ENCODE assay signal across 1 cellular context in the genomic region with DNA sequence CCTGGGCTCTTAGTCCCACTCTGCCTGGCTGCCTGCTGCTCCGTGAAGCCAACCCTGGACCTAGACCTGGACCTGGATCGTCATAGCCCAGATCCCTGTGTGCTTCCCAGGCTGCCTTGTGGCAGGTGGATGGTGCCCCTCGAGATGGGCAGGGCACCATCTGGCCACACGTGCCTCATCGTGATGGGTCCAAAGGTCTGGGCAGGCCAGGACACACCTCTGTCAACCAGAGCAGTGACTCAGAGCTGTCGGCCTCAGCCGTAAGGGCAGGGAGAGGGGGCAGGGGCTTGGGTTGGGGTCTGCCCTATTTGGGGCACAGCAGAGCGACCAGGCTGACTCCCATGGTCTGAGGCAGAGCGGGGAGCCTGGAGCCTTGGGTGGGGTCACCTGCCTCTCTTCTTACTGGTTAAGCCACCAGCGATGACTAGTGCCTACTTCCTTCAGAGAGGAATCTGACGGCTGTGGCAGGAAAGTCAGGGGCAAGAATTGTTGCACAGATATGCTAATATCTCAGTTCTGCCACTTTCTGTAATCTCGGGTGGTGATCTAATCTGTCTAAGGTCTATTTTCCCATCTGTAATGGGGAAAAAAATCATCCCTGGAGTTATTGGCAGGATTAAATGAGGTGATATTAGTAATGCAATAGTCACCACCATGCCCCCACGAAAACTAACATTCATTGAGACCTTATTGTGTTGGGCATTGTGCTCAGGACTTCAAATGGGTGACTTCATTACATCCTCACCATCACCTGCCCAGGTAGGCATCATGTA.
TF ChIP-seq lines count a peak whose summit lies in the region.

No MANE protein-coding gene starts in this region.

TF ChIP-seq in HepG2, 621 proteins besides CTCF, POLR2A, EP300 and RAD21 (continued from another document and continues in another):
- TF ChIP-seq, protein P1, sequence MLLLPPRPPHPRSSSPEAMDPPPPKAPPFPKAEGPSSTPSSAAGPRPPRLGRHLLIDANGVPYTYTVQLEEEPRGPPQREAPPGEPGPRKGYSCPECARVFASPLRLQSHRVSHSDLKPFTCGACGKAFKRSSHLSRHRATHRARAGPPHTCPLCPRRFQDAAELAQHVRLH (CRISPR knock-in tag; IDR thresholded peaks at IDR 0.05; ENCODE audit: borderline replicate concordance, low read depth) = no peak
- TF ChIP-seq, protein P2, sequence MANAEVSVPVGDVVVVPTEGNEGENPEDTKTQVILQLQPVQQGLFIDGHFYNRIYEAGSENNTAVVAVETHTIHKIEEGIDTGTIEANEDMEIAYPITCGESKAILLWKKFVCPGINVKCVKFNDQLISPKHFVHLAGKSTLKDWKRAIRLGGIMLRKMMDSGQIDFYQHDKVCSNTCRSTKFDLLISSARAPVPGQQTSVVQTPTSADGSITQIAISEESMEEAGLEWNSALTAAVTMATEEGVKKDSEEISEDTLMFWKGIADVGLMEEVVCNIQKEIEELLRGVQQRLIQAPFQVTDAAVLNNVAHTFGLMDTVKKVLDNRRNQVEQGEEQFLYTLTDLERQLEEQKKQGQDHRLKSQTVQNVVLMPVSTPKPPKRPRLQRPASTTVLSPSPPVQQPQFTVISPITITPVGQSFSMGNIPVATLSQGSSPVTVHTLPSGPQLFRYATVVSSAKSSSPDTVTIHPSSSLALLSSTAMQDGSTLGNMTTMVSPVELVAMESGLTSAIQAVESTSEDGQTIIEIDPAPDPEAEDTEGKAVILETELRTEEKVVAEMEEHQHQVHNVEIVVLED (CRISPR knock-in tag; IDR thresholded peaks at IDR 0.05; ENCODE audit: borderline replicate concordance) = no peak
- TF ChIP-seq, protein P3, sequence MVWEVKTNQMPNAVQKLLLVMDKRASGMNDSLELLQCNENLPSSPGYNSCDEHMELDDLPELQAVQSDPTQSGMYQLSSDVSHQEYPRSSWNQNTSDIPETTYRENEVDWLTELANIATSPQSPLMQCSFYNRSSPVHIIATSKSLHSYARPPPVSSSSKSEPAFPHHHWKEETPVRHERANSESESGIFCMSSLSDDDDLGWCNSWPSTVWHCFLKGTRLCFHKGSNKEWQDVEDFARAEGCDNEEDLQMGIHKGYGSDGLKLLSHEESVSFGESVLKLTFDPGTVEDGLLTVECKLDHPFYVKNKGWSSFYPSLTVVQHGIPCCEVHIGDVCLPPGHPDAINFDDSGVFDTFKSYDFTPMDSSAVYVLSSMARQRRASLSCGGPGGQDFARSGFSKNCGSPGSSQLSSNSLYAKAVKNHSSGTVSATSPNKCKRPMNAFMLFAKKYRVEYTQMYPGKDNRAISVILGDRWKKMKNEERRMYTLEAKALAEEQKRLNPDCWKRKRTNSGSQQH (CRISPR knock-in tag; IDR thresholded peaks at IDR 0.05; ENCODE audit: low read depth) = 0 out of 2 replicates have a peak, but pooled peaks have one; percentile 24
- TF ChIP-seq NR2F1 (CRISPR knock-in tag; IDR thresholded peaks at IDR 0.05) (no peak), HNRNPH1 (optimal IDR thresholded peaks at IDR 0.05; ENCODE audit: low read depth, low read length) (no peak), PCBP2 (optimal IDR thresholded peaks at IDR 0.05; ENCODE audit: low read depth, low read length, poor library complexity, severe bottlenecking) (no peak), ZNF614 (CRISPR knock-in tag; IDR thresholded peaks at IDR 0.05; ENCODE audit: borderline replicate concordance) (no peak), KDM2A (CRISPR knock-in tag; IDR thresholded peaks at IDR 0.05; ENCODE audit: borderline replicate concordance, low read depth) (peak; percentile 47; the same call in 1 of the 2 replicates), NCOR1 (IDR thresholded peaks at IDR 0.05; ENCODE audit: borderline replicate concordance, low read length) (0 out of 2 replicates have a peak, but pooled peaks have one; percentile 31), ZNF143 (CRISPR knock-in tag; IDR thresholded peaks at IDR 0.05) (0 out of 2 replicates have a peak, but pooled peaks have one; percentile 59), GTF2F1 (IDR thresholded peaks at IDR 0.05; ENCODE audit: low read length) (no peak), CREM (IDR thresholded peaks at IDR 0.05) (no peak), CREM (CRISPR knock-in tag; IDR thresholded peaks at IDR 0.05) (no peak), ZNF224 (CRISPR knock-in tag; IDR thresholded peaks at IDR 0.05) (no peak), MLLT10 (CRISPR knock-in tag; IDR thresholded peaks at IDR 0.05) (no peak), ZNF660 (CRISPR knock-in tag; IDR thresholded peaks at IDR 0.05; ENCODE audit: borderline replicate concordance, low read depth) (no peak), ZNF746 (CRISPR knock-in tag; IDR thresholded peaks at IDR 0.05) (no peak; the same call in 1 of the 2 replicates), ZNF484 (CRISPR knock-in tag; IDR thresholded peaks at IDR 0.05; ENCODE audit: borderline replicate concordance, low read depth) (no peak), AGO1 (IDR thresholded peaks at IDR 0.05; ENCODE audit: low read depth, low read length, poor library complexity, severe bottlenecking) (no peak), ZNF180 (CRISPR knock-in tag; IDR thresholded peaks at IDR 0.05; ENCODE audit: borderline replicate concordance, low read depth) (no peak)
- TF ChIP-seq, protein P4, sequence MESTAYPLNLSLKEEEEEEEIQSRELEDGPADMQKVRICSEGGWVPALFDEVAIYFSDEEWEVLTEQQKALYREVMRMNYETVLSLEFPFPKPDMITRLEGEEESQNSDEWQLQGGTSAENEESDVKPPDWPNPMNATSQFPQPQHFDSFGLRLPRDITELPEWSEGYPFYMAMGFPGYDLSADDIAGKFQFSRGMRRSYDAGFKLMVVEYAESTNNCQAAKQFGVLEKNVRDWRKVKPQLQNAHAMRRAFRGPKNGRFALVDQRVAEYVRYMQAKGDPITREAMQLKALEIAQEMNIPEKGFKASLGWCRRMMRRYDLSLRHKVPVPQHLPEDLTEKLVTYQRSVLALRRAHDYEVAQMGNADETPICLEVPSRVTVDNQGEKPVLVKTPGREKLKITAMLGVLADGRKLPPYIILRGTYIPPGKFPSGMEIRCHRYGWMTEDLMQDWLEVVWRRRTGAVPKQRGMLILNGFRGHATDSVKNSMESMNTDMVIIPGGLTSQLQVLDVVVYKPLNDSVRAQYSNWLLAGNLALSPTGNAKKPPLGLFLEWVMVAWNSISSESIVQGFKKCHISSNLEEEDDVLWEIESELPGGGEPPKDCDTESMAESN (CRISPR knock-in tag; conservative IDR thresholded peaks at IDR 0.05) = 0 out of 2 replicates have a peak, but pooled peaks have one; percentile 46
- TF ChIP-seq, protein P5, sequence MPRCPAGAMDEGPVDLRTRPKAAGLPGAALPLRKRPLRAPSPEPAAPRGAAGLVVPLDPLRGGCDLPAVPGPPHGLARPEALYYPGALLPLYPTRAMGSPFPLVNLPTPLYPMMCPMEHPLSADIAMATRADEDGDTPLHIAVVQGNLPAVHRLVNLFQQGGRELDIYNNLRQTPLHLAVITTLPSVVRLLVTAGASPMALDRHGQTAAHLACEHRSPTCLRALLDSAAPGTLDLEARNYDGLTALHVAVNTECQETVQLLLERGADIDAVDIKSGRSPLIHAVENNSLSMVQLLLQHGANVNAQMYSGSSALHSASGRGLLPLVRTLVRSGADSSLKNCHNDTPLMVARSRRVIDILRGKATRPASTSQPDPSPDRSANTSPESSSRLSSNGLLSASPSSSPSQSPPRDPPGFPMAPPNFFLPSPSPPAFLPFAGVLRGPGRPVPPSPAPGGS (CRISPR knock-in tag; IDR thresholded peaks at IDR 0.05) = no peak
- TF ChIP-seq, protein P6, sequence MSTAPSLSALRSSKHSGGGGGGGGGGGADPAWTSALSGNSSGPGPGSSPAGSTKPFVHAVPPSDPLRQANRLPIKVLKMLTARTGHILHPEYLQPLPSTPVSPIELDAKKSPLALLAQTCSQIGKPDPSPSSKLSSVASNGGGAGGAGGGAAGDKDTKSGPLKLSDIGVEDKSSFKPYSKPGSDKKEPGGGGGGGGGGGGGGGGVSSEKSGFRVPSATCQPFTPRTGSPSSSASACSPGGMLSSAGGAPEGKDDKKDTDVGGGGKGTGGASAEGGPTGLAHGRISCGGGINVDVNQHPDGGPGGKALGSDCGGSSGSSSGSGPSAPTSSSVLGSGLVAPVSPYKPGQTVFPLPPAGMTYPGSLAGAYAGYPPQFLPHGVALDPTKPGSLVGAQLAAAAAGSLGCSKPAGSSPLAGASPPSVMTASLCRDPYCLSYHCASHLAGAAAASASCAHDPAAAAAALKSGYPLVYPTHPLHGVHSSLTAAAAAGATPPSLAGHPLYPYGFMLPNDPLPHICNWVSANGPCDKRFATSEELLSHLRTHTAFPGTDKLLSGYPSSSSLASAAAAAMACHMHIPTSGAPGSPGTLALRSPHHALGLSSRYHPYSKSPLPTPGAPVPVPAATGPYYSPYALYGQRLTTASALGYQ (CRISPR knock-in tag; IDR thresholded peaks at IDR 0.05) = no peak
- TF ChIP-seq, protein P7, sequence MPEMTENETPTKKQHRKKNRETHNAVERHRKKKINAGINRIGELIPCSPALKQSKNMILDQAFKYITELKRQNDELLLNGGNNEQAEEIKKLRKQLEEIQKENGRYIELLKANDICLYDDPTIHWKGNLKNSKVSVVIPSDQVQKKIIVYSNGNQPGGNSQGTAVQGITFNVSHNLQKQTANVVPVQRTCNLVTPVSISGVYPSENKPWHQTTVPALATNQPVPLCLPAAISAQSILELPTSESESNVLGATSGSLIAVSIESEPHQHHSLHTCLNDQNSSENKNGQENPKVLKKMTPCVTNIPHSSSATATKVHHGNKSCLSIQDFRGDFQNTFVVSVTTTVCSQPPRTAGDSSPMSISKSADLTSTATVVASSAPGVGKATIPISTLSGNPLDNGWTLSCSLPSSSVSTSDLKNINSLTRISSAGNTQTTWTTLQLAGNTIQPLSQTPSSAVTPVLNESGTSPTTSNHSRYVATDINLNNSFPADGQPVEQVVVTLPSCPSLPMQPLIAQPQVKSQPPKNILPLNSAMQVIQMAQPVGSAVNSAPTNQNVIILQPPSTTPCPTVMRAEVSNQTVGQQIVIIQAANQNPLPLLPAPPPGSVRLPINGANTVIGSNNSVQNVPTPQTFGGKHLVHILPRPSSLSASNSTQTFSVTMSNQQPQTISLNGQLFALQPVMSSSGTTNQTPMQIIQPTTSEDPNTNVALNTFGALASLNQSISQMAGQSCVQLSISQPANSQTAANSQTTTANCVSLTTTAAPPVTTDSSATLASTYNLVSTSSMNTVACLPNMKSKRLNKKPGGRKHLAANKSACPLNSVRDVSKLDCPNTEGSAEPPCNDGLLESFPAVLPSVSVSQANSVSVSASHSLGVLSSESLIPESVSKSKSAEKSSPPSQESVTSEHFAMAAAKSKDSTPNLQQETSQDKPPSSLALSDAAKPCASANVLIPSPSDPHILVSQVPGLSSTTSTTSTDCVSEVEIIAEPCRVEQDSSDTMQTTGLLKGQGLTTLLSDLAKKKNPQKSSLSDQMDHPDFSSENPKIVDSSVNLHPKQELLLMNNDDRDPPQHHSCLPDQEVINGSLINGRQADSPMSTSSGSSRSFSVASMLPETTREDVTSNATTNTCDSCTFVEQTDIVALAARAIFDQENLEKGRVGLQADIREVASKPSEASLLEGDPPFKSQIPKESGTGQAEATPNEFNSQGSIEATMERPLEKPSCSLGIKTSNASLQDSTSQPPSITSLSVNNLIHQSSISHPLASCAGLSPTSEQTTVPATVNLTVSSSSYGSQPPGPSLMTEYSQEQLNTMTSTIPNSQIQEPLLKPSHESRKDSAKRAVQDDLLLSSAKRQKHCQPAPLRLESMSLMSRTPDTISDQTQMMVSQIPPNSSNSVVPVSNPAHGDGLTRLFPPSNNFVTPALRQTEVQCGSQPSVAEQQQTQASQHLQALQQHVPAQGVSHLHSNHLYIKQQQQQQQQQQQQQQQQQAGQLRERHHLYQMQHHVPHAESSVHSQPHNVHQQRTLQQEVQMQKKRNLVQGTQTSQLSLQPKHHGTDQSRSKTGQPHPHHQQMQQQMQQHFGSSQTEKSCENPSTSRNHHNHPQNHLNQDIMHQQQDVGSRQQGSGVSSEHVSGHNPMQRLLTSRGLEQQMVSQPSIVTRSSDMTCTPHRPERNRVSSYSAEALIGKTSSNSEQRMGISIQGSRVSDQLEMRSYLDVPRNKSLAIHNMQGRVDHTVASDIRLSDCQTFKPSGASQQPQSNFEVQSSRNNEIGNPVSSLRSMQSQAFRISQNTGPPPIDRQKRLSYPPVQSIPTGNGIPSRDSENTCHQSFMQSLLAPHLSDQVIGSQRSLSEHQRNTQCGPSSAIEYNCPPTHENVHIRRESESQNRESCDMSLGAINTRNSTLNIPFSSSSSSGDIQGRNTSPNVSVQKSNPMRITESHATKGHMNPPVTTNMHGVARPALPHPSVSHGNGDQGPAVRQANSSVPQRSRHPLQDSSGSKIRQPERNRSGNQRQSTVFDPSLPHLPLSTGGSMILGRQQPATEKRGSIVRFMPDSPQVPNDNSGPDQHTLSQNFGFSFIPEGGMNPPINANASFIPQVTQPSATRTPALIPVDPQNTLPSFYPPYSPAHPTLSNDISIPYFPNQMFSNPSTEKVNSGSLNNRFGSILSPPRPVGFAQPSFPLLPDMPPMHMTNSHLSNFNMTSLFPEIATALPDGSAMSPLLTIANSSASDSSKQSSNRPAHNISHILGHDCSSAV (CRISPR knock-in tag; IDR thresholded peaks at IDR 0.05; ENCODE audit: borderline replicate concordance) = no peak
- TF ChIP-seq, protein P8, sequence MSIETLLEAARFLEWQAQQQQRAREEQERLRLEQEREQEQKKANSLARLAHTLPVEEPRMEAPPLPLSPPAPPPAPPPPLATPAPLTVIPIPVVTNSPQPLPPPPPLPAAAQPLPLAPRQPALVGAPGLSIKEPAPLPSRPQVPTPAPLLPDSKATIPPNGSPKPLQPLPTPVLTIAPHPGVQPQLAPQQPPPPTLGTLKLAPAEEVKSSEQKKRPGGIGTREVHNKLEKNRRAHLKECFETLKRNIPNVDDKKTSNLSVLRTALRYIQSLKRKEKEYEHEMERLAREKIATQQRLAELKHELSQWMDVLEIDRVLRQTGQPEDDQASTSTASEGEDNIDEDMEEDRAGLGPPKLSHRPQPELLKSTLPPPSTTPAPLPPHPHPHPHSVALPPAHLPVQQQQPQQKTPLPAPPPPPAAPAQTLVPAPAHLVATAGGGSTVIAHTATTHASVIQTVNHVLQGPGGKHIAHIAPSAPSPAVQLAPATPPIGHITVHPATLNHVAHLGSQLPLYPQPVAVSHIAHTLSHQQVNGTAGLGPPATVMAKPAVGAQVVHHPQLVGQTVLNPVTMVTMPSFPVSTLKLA (IDR thresholded peaks at IDR 0.05) = peak; percentile 47; the same call in 1 of the 2 replicates
- TF ChIP-seq, protein P9, sequence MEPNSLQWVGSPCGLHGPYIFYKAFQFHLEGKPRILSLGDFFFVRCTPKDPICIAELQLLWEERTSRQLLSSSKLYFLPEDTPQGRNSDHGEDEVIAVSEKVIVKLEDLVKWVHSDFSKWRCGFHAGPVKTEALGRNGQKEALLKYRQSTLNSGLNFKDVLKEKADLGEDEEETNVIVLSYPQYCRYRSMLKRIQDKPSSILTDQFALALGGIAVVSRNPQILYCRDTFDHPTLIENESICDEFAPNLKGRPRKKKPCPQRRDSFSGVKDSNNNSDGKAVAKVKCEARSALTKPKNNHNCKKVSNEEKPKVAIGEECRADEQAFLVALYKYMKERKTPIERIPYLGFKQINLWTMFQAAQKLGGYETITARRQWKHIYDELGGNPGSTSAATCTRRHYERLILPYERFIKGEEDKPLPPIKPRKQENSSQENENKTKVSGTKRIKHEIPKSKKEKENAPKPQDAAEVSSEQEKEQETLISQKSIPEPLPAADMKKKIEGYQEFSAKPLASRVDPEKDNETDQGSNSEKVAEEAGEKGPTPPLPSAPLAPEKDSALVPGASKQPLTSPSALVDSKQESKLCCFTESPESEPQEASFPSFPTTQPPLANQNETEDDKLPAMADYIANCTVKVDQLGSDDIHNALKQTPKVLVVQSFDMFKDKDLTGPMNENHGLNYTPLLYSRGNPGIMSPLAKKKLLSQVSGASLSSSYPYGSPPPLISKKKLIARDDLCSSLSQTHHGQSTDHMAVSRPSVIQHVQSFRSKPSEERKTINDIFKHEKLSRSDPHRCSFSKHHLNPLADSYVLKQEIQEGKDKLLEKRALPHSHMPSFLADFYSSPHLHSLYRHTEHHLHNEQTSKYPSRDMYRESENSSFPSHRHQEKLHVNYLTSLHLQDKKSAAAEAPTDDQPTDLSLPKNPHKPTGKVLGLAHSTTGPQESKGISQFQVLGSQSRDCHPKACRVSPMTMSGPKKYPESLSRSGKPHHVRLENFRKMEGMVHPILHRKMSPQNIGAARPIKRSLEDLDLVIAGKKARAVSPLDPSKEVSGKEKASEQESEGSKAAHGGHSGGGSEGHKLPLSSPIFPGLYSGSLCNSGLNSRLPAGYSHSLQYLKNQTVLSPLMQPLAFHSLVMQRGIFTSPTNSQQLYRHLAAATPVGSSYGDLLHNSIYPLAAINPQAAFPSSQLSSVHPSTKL (CRISPR knock-in tag; IDR thresholded peaks at IDR 0.05) = peak; percentile 63
